3 cellular contexts compared by ENCODE assay signal in the genomic region with DNA sequence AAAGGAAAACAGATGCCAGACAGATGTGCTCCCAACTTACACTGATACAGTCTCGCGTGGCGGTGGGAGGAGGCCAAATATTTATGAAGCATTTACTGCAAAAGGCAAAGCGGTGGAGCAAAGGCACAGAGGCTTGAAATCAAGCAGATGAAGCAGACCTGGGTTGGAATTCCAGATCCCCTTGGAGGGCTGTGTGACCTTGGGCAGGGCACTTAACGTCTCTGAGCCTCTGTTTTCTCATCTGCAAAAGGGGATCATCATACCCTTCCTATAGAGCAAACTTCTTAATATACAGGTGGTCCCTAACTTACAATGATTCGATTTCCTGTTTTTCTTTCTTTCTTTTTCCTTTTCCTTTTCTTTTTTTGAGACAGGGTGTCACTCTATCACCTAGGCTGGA.
TF ChIP-seq lines count a peak whose summit lies in the region.

No MANE protein-coding gene starts in this region.

TF ChIP-seq in SK-N-SH treated with all-trans-retinoic acid at 6 μM for 48 hours, 23 proteins besides CTCF, POLR2A, EP300 and RAD21:
- TF ChIP-seq TCF4 (CRISPR knock-in tag; IDR thresholded peaks at IDR 0.05; ENCODE audit: borderline replicate concordance) = peak; percentile 34; the same call in 1 of the 2 replicates
- no peak for TF ChIP-seq PPARA (CRISPR knock-in tag; IDR thresholded peaks at IDR 0.05; ENCODE audit: borderline replicate concordance)

TF ChIP-seq in SK-N-SH, 30 proteins besides CTCF, POLR2A, EP300 and RAD21 (continued from another document):
- TF ChIP-seq, protein P1, sequence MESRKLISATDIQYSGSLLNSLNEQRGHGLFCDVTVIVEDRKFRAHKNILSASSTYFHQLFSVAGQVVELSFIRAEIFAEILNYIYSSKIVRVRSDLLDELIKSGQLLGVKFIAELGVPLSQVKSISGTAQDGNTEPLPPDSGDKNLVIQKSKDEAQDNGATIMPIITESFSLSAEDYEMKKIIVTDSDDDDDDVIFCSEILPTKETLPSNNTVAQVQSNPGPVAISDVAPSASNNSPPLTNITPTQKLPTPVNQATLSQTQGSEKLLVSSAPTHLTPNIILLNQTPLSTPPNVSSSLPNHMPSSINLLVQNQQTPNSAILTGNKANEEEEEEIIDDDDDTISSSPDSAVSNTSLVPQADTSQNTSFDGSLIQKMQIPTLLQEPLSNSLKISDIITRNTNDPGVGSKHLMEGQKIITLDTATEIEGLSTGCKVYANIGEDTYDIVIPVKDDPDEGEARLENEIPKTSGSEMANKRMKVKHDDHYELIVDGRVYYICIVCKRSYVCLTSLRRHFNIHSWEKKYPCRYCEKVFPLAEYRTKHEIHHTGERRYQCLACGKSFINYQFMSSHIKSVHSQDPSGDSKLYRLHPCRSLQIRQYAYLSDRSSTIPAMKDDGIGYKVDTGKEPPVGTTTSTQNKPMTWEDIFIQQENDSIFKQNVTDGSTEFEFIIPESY (IDR thresholded peaks at IDR 0.05; ENCODE audit: borderline replicate concordance, low read depth) = no peak
- TF ChIP-seq MXI1 (IDR thresholded peaks at IDR 0.05; ENCODE audit: low read depth, low read length) (no peak), TCF12 (IDR thresholded peaks at IDR 0.05) (no peak), JUND (IDR thresholded peaks at IDR 0.05) (no peak), POLR2AphosphoS5 (IDR thresholded peaks at IDR 0.05; ENCODE audit: low read depth, low read length) (no peak), TAF1 (IDR thresholded peaks at IDR 0.05; ENCODE audit: borderline replicate concordance, low read depth, low read length) (no peak), CHD2 (IDR thresholded peaks at IDR 0.05; ENCODE audit: low read length, partially characterized antibody) (no peak), ELF1 (IDR thresholded peaks at IDR 0.05) (no peak), FOXM1 (IDR thresholded peaks at IDR 0.05; ENCODE audit: low read depth) (no peak), GABPA (IDR thresholded peaks at IDR 0.05; ENCODE audit: low read depth) (no peak), YY1 (IDR thresholded peaks at IDR 0.05; ENCODE audit: low read depth) (no peak)
- TF ChIP-seq, protein P2, sequence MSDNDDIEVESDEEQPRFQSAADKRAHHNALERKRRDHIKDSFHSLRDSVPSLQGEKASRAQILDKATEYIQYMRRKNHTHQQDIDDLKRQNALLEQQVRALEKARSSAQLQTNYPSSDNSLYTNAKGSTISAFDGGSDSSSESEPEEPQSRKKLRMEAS (IDR thresholded peaks at IDR 0.05; ENCODE audit: low read depth) = no peak
- TF ChIP-seq, protein P3, sequence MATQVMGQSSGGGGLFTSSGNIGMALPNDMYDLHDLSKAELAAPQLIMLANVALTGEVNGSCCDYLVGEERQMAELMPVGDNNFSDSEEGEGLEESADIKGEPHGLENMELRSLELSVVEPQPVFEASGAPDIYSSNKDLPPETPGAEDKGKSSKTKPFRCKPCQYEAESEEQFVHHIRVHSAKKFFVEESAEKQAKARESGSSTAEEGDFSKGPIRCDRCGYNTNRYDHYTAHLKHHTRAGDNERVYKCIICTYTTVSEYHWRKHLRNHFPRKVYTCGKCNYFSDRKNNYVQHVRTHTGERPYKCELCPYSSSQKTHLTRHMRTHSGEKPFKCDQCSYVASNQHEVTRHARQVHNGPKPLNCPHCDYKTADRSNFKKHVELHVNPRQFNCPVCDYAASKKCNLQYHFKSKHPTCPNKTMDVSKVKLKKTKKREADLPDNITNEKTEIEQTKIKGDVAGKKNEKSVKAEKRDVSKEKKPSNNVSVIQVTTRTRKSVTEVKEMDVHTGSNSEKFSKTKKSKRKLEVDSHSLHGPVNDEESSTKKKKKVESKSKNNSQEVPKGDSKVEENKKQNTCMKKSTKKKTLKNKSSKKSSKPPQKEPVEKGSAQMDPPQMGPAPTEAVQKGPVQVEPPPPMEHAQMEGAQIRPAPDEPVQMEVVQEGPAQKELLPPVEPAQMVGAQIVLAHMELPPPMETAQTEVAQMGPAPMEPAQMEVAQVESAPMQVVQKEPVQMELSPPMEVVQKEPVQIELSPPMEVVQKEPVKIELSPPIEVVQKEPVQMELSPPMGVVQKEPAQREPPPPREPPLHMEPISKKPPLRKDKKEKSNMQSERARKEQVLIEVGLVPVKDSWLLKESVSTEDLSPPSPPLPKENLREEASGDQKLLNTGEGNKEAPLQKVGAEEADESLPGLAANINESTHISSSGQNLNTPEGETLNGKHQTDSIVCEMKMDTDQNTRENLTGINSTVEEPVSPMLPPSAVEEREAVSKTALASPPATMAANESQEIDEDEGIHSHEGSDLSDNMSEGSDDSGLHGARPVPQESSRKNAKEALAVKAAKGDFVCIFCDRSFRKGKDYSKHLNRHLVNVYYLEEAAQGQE (IDR thresholded peaks at IDR 0.05; ENCODE audit: low read depth, low read length) = no peak
- TF ChIP-seq, protein P4, sequence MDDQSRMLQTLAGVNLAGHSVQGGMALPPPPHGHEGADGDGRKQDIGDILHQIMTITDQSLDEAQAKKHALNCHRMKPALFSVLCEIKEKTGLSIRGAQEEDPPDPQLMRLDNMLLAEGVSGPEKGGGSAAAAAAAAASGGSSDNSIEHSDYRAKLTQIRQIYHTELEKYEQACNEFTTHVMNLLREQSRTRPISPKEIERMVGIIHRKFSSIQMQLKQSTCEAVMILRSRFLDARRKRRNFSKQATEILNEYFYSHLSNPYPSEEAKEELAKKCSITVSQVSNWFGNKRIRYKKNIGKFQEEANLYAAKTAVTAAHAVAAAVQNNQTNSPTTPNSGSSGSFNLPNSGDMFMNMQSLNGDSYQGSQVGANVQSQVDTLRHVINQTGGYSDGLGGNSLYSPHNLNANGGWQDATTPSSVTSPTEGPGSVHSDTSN (IDR thresholded peaks at IDR 0.05) = no peak
- TF ChIP-seq, protein P5, sequence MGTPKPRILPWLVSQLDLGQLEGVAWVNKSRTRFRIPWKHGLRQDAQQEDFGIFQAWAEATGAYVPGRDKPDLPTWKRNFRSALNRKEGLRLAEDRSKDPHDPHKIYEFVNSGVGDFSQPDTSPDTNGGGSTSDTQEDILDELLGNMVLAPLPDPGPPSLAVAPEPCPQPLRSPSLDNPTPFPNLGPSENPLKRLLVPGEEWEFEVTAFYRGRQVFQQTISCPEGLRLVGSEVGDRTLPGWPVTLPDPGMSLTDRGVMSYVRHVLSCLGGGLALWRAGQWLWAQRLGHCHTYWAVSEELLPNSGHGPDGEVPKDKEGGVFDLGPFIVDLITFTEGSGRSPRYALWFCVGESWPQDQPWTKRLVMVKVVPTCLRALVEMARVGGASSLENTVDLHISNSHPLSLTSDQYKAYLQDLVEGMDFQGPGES (IDR thresholded peaks at IDR 0.05; ENCODE audit: low read depth, low read length) = no peak

TF ChIP-seq in H1, 55 proteins besides CTCF, POLR2A, EP300 and RAD21 (continued from another document):
- no peak for TF ChIP-seq PHF8 (conservative IDR thresholded peaks at IDR 0.05; ENCODE audit: low read depth, low read length)
